Comparison of ENCODE assay signal across 1 cellular context in the genomic region with DNA sequence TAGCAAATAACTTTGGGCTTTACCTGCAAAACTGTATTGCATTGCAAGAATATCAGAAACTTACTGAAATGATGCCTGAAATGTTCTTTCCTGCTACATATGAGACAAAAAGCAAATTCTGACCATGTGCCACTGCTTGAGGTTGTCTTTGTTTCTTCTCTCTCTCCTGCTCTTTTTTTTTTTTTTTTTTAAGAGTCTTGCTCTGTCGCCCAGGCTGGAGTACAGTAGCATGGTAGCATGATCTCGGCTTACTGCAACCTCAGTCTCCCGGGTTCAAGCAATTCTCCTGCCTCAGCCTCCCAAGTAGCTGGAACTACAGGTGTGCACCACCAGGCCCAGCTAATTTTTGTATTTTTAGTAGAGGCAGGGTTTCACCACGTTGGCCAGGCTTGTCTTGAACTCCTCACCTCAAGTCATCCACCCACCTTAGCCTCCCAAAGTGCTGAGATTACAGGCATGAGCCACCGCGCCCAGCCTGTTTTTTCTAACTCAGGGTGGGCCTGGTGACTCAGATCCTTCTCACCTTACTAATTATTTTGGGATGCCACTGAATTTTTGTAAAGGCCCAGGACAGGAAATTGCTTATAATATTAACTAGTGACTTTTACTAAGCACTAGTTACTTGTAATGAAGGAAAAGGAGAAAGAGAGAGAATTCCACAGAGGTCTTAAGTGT.
TF ChIP-seq lines count a peak whose summit lies in the region.

No MANE protein-coding gene starts in this region.

TF ChIP-seq in IMR-90, 13 proteins besides CTCF, POLR2A, EP300 and RAD21:
- no peak for TF ChIP-seq MXI1 (IDR thresholded peaks at IDR 0.05; ENCODE audit: borderline replicate concordance, low read depth, low read length)
- TF ChIP-seq FOS (IDR thresholded peaks at IDR 0.05; ENCODE audit: low read depth, low read length) = no peak
- TF ChIP-seq BHLHE40 (IDR thresholded peaks at IDR 0.05; ENCODE audit: low read depth, low read length) = no peak
- TF ChIP-seq SMC3 (IDR thresholded peaks at IDR 0.05; ENCODE audit: low read depth, low read length) = no peak
- TF ChIP-seq NFE2L2 (IDR thresholded peaks at IDR 0.05; ENCODE audit: low read depth, low read length) = no peak
- no peak for TF ChIP-seq MAZ (IDR thresholded peaks at IDR 0.05; ENCODE audit: borderline replicate concordance, low read depth, low read length)
